ENCODE assay signal across 19 cellular contexts in the genomic region with DNA sequence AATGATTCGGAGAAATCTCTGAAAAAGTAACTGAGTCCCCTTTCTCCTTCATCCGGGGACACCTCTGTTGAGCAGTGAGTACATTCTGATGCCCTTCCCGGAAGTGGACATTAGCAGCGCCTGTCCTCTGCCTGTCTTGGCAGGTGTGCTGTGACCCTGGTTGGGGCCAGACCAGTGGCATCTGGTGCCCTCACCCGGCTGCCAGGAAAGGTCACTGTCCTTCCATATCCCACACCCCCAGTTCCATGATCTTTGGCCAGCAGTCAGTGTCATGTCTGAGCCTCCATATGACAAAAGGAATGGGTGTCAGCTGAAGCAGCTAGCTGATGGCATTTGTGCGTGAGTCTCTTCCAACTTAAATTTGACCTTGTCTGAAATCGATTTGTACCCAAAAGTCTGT.
A peak's percentile ranks its signal among the peaks of the same experiment; 100 is the strongest.
DNase-seq lines count a peak whose midpoint lies in the region; ATAC-seq, FAIRE-seq and TF ChIP-seq lines count a peak whose summit lies in the region.
"Had no signal": no experiment of that assay in that cellular context is flagged by ENCODE, and none has a peak within 500 bp of the region (broad histone marks: within the 10 kb centered on the region; RNA-seq: fewer than 3 reads in every experiment).

No MANE protein-coding gene starts in this region.

- H3K36me3 ChIP-seq in endodermal cell (ENCODE audit: control insufficient read depth, insufficient read depth, low read length): peaks cover 3% of the 10 kb centered on the region
- peaks cover 0 to 59% (median 0%) of the 10 kb centered on the region in 6 donors for H3K36me3 ChIP-seq in spleen
- H3K36me3 ChIP-seq: ascending aorta had no signal

- POLR2A ChIA-PET in T-cell (lab: Charles Lee): interaction anchor here in 1 of 2 donors (0.6 kb wide), 2 partner anchors 9 to 14 kb away, joined by 4 to 5 read pairs; no protein-coding TSS in a partner anchor

- no peak for DNase-seq in activated CD8-positive, alpha-beta memory T cell treated with anti-CD3 and anti-CD28 coated beads, Interleukin-2, amount 10 ng/mL, durations not matched to agents 7 days and 5 days
- no peak for DNase-seq in activated CD8-positive, alpha-beta memory T cell treated with anti-CD3 and anti-CD28 coated beads, Interleukin-2, amount 50 U/mL, for 48 hours
- no peak for DNase-seq in T-cell
- DNase-seq in endodermal cell: no peak
- no peak for DNase-seq in spleen
- DNase-seq in HuH-7 (ENCODE audit: low spot score): no peak
- no peak for DNase-seq in D721Med (ENCODE audit: insufficient read length, low spot score)
- DNase-seq: ACHN, GDM1, glutamatergic neuron, mesendoderm, NCI-H187 treated with DMSO at 0.1 percent for 48 hours, NCI-H524 treated with DMSO at 0.1 percent for 48 hours, OCI-M1, small intestine had no signal

- TF ChIP-seq CTCF in endodermal cell (conservative IDR thresholded peaks at IDR 0.05): no peak
- no peak for TF ChIP-seq CTCF in spleen (IDR thresholded peaks at IDR 0.05 in 8 of 11, conservative IDR thresholded peaks at IDR 0.05 in 3 of 11)
- no peak for TF ChIP-seq CTCF in D721Med (IDR thresholded peaks at IDR 0.05; ENCODE audit: insufficient read depth, missing control alignments)

- H3K36me3 Mint-ChIP-seq in activated CD8-positive, alpha-beta memory T cell treated with anti-CD3 and anti-CD28 coated beads, Interleukin-2, amount 10 ng/mL, durations not matched to agents 7 days and 5 days: peaks cover 31% of the 10 kb centered on the region
- peaks cover 41% of the 10 kb centered on the region for H3K36me3 Mint-ChIP-seq in T-cell
- H3K36me3 Mint-ChIP-seq in endodermal cell (ENCODE audit: low read depth): no peaks in the 10 kb centered on the region

- H3K27ac ChIP-seq in endodermal cell (ENCODE audit: low read depth, low read length) (no peak overlapping the region), spleen (peak overlapping the region in 6 of 8 donors; percentile 1 to 66 (median 32))
- H3K27ac ChIP-seq: ascending aorta had no signal

- no peak for ATAC-seq in activated CD8-positive, alpha-beta memory T cell treated with anti-CD3 and anti-CD28 coated beads, Interleukin-2, amount 10 ng/mL, durations not matched to agents 7 days and 5 days
- no peak for ATAC-seq in T-cell (replicated peaks in 1 of 4)
- no peak for ATAC-seq in HG03469 (IDR thresholded peaks at IDR 0.05; ENCODE audit: unreplicated experiment)
- ATAC-seq: esophagus mucosa had no signal

- H3K27me3 ChIP-seq in endodermal cell (ENCODE audit: control insufficient read depth, insufficient read depth, low read length, poor library complexity, severe bottlenecking) (no peaks in the 10 kb centered on the region), spleen (replicated peaks in 1 of 7) (no peaks in the 10 kb centered on the region)
- H3K27me3 ChIP-seq: ascending aorta had no signal

- no peak for FAIRE-seq in D721Med (lab: Jason Lieb, UNC)
- FAIRE-seq: small intestine had no signal

- TF ChIP-seq POLR2A in spleen (IDR thresholded peaks at IDR 0.05): no peak

- H3K4me1 ChIP-seq in endodermal cell (ENCODE audit: control insufficient read depth, insufficient read depth, low read length) (peaks cover 9% of the 10 kb centered on the region), spleen (peaks cover 35 to 100% (median 82%) of the 10 kb centered on the region in 6 donors)

- no peak overlapping the region for H3K4me3 Mint-ChIP-seq in activated CD8-positive, alpha-beta memory T cell treated with anti-CD3 and anti-CD28 coated beads, Interleukin-2, amount 10 ng/mL, durations not matched to agents 7 days and 5 days
- H3K4me3 Mint-ChIP-seq in T-cell (peak overlapping the region; percentile 46 to 49 (median 48)), endodermal cell (no peak overlapping the region)
- H3K4me3 Mint-ChIP-seq: dendritic cell treated with granulocyte-macrophage colony-stimulating factor and Interleukin-4, amounts not matched to agents 40 ng/mL and 50 ng/mL, for 4 days had no signal

- peak overlapping the region; percentile 68 for H3K27ac Mint-ChIP-seq in activated CD8-positive, alpha-beta memory T cell treated with anti-CD3 and anti-CD28 coated beads, Interleukin-2, amount 10 ng/mL, durations not matched to agents 7 days and 5 days
- H3K27ac Mint-ChIP-seq in T-cell: peak overlapping the region; percentile 84 to 86
- peak overlapping the region; percentile 76 for H3K27ac Mint-ChIP-seq in endodermal cell
- H3K27ac Mint-ChIP-seq: dendritic cell treated with granulocyte-macrophage colony-stimulating factor and Interleukin-4, amounts not matched to agents 40 ng/mL and 50 ng/mL, for 4 days had no signal

- 91 to 94% methylated on average over 7 of the region's 7 CpGs for whole genome bisulfite sequencing in endodermal cell (ENCODE audit: insufficient coverage in 1 of 2, insufficient read length in 1 of 2), 2 experiments
- WGBS in spleen, 5 donors: 84 to 91% (median 87%) methylated on average over 6 to 7 of the region's 7 CpGs

- no peaks in the 10 kb centered on the region for H3K9me3 Mint-ChIP-seq in activated CD8-positive, alpha-beta memory T cell treated with anti-CD3 and anti-CD28 coated beads, Interleukin-2, amount 10 ng/mL, durations not matched to agents 7 days and 5 days (ENCODE audit: low read depth)
- H3K9me3 Mint-ChIP-seq in T-cell: no peaks in the 10 kb centered on the region
- no peaks in the 10 kb centered on the region for H3K9me3 Mint-ChIP-seq in endodermal cell
- H3K9me3 Mint-ChIP-seq: dendritic cell treated with granulocyte-macrophage colony-stimulating factor and Interleukin-4, amounts not matched to agents 40 ng/mL and 50 ng/mL, for 4 days had no signal

- no peak overlapping the region for H3K9ac ChIP-seq in endodermal cell (ENCODE audit: extremely low read depth, low read length, poor library complexity, severe bottlenecking)

- H3K9me3 ChIP-seq in endodermal cell (ENCODE audit: control insufficient read depth, low read length): no peaks in the 10 kb centered on the region
- H3K9me3 ChIP-seq in spleen: no peaks in the 10 kb centered on the region
- H3K9me3 ChIP-seq: ascending aorta had no signal

- peaks cover 64% of the 10 kb centered on the region for H3K4me1 Mint-ChIP-seq in activated CD8-positive, alpha-beta memory T cell treated with anti-CD3 and anti-CD28 coated beads, Interleukin-2, amount 10 ng/mL, durations not matched to agents 7 days and 5 days
- peaks cover 94 to 99% (median 98%) of the 10 kb centered on the region in 3 donors for H3K4me1 Mint-ChIP-seq in T-cell
- peaks cover 34% of the 10 kb centered on the region for H3K4me1 Mint-ChIP-seq in endodermal cell

- no peaks in the 10 kb centered on the region for H3K27me3 Mint-ChIP-seq in activated CD8-positive, alpha-beta memory T cell treated with anti-CD3 and anti-CD28 coated beads, Interleukin-2, amount 10 ng/mL, durations not matched to agents 7 days and 5 days
- H3K27me3 Mint-ChIP-seq in T-cell: no peaks in the 10 kb centered on the region
- H3K27me3 Mint-ChIP-seq in endodermal cell (ENCODE audit: insufficient read depth): no peaks in the 10 kb centered on the region
- H3K27me3 Mint-ChIP-seq: dendritic cell treated with granulocyte-macrophage colony-stimulating factor and Interleukin-4, amounts not matched to agents 40 ng/mL and 50 ng/mL, for 4 days had no signal

- intact Hi-C loops in spleen (cut with DNase I; ENCODE audit: low total_unique reads): no loop called here

- CTCF ChIA-PET in activated CD8-positive, alpha-beta memory T cell treated with anti-CD3 and anti-CD28 coated beads, Interleukin-2, amount 10 ng/mL, durations not matched to agents 7 days and 5 days (lab: Charles Lee): no interaction called here
- CTCF ChIA-PET in T-cell (lab: Charles Lee): no interaction called here

- H3K4me3 ChIP-seq in endodermal cell (ENCODE audit: low read length) (no peak overlapping the region), spleen (no peak overlapping the region)
- H3K4me3 ChIP-seq: ascending aorta had no signal

Comparison
In these comparisons a context has a peak if more than half of its experiments do, and no peak if none do; other contexts are left out.
1. H3K4me3 Mint-ChIP-seq: peak in T-cell (3 of 3); none in activated CD8-positive, alpha-beta memory T cell treated with anti-CD3 and anti-CD28 coated beads, Interleukin-2, amount 10 ng/mL, durations not matched to agents 7 days and 5 days (single experiment) and endodermal cell (single experiment).
2. Peak in every context shown above with its lines, with median percentiles within 50 percentile points of each other: H3K27ac Mint-ChIP-seq.